1 cellular context compared by ENCODE assay signal in the genomic region with DNA sequence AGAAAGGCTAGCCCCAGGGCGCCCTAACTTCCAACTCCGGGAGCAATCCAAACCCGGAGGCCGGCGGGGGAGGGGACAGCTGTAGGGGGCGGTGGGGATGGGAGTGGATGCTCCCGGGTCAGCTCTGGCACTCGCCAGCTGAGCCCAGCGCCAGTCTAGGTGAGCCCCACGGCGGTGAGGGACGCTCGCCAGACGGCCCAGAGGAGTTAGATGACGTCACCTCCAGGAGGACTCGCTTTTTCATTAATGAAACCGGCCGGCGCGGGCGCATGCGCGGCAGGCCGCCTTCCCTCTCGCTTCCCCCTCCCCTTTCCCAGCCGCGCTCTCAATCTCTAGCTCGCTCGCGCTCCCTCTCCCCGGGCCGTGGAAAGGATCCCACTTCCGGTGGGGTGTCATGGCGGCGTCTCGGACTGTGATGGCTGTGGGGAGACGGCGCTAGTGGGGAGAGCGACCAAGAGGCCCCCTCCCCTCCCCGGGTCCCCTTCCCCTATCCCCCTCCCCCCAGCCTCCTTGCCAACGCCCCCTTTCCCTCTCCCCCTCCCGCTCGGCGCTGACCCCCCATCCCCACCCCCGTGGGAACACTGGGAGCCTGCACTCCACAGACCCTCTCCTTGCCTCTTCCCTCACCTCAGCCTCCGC.
A peak's percentile ranks its signal among the peaks of the same experiment; 100 is the strongest.
TF ChIP-seq lines count a peak whose summit lies in the region.

A gene with protein sequence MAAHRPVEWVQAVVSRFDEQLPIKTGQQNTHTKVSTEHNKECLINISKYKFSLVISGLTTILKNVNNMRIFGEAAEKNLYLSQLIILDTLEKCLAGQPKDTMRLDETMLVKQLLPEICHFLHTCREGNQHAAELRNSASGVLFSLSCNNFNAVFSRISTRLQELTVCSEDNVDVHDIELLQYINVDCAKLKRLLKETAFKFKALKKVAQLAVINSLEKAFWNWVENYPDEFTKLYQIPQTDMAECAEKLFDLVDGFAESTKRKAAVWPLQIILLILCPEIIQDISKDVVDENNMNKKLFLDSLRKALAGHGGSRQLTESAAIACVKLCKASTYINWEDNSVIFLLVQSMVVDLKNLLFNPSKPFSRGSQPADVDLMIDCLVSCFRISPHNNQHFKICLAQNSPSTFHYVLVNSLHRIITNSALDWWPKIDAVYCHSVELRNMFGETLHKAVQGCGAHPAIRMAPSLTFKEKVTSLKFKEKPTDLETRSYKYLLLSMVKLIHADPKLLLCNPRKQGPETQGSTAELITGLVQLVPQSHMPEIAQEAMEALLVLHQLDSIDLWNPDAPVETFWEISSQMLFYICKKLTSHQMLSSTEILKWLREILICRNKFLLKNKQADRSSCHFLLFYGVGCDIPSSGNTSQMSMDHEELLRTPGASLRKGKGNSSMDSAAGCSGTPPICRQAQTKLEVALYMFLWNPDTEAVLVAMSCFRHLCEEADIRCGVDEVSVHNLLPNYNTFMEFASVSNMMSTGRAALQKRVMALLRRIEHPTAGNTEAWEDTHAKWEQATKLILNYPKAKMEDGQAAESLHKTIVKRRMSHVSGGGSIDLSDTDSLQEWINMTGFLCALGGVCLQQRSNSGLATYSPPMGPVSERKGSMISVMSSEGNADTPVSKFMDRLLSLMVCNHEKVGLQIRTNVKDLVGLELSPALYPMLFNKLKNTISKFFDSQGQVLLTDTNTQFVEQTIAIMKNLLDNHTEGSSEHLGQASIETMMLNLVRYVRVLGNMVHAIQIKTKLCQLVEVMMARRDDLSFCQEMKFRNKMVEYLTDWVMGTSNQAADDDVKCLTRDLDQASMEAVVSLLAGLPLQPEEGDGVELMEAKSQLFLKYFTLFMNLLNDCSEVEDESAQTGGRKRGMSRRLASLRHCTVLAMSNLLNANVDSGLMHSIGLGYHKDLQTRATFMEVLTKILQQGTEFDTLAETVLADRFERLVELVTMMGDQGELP (N-terminal part only) (plus strand): TSS at position 378 of the 639 bp plus-strand sequence. CDS start 333 bp downstream, outside the sequence.

TF ChIP-seq in HepG2, 621 proteins besides CTCF, POLR2A, EP300 and RAD21 (continued from another document and continues in another):
- TF ChIP-seq MAZ (IDR thresholded peaks at IDR 0.05; ENCODE audit: borderline replicate concordance, low read depth, low read length) (peak; percentile 61), MAZ (CRISPR knock-in tag; IDR thresholded peaks at IDR 0.05; ENCODE audit: low read depth) (peak; percentile 22; the same call in 1 of the 2 replicates), TBP (CRISPR knock-in tag; IDR thresholded peaks at IDR 0.05) (no peak), MEIS2 (CRISPR knock-in tag; IDR thresholded peaks at IDR 0.05) (peak; percentile 66; the same call in 1 of the 2 replicates), ISL2 (CRISPR knock-in tag; IDR thresholded peaks at IDR 0.05) (0 out of 2 replicates have a peak, but pooled peaks have one; percentile 24), ZNF430 (CRISPR knock-in tag; IDR thresholded peaks at IDR 0.05) (no peak), U2AF1 (optimal IDR thresholded peaks at IDR 0.05; ENCODE audit: low read depth, low read length) (no peak), MAFG (CRISPR knock-in tag; IDR thresholded peaks at IDR 0.05) (no peak), IKZF1 (IDR thresholded peaks at IDR 0.05) (no peak), EHMT2 (IDR thresholded peaks at IDR 0.05; ENCODE audit: borderline replicate concordance, low read depth, low read length) (no peak), YY1 (IDR thresholded peaks at IDR 0.05; ENCODE audit: insufficient read depth, insufficient replicate concordance, low read depth, low read length) (peak; percentile 90), ESRRA (CRISPR knock-in tag; IDR thresholded peaks at IDR 0.05; ENCODE audit: low read depth) (no peak), MTF2 (CRISPR knock-in tag; IDR thresholded peaks at IDR 0.05; ENCODE audit: borderline replicate concordance) (no peak), HNF4A (CRISPR knock-in tag; IDR thresholded peaks at IDR 0.05) (no peak), STAG1 (CRISPR knock-in tag; IDR thresholded peaks at IDR 0.05) (peak; percentile 9; the same call in 1 of the 2 replicates)
- TF ChIP-seq, protein P1, sequence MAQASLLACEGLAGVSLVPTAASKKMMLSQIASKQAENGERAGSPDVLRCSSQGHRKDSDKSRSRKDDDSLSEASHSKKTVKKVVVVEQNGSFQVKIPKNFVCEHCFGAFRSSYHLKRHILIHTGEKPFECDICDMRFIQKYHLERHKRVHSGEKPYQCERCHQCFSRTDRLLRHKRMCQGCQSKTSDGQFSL (CRISPR knock-in tag; IDR thresholded peaks at IDR 0.05) = peak; percentile 15; the same call in 1 of the 2 replicates
- TF ChIP-seq, protein P2, sequence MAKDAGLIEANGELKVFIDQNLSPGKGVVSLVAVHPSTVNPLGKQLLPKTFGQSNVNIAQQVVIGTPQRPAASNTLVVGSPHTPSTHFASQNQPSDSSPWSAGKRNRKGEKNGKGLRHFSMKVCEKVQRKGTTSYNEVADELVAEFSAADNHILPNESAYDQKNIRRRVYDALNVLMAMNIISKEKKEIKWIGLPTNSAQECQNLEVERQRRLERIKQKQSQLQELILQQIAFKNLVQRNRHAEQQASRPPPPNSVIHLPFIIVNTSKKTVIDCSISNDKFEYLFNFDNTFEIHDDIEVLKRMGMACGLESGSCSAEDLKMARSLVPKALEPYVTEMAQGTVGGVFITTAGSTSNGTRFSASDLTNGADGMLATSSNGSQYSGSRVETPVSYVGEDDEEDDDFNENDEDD (CRISPR knock-in tag; IDR thresholded peaks at IDR 0.05; ENCODE audit: borderline replicate concordance) = no peak
- TF ChIP-seq, protein P3, sequence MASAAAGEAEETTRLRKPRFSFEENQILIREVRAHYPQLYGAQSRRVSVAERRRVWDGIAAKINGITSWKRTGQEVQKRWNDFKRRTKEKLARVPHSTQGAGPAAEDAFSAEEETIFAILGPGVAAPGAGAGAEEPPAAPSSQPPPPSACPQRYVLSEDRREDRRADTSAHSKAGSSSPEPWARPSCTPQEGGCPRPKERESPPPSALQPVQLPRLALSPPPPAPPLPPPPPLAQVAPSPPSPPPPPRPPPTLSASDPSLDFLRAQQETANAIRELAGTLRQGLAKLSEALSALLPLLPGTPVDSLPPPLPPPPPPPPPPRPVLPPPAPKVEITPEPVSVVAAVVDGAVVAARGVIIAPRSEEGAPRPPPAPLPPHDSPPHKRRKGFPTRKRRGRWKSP (CRISPR knock-in tag; IDR thresholded peaks at IDR 0.05) = no peak
- TF ChIP-seq, protein P4, sequence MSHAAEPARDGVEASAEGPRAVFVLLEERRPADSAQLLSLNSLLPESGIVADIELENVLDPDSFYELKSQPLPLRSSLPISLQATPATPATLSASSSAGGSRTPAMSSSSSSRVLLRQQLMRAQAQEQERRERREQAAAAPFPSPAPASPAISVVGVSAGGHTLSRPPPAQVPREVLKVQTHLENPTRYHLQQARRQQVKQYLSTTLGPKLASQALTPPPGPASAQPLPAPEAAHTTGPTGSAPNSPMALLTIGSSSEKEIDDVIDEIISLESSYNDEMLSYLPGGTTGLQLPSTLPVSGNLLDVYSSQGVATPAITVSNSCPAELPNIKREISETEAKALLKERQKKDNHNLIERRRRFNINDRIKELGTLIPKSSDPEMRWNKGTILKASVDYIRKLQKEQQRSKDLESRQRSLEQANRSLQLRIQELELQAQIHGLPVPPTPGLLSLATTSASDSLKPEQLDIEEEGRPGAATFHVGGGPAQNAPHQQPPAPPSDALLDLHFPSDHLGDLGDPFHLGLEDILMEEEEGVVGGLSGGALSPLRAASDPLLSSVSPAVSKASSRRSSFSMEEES (CRISPR knock-in tag; IDR thresholded peaks at IDR 0.05) = no peak
- TF ChIP-seq, protein P5, sequence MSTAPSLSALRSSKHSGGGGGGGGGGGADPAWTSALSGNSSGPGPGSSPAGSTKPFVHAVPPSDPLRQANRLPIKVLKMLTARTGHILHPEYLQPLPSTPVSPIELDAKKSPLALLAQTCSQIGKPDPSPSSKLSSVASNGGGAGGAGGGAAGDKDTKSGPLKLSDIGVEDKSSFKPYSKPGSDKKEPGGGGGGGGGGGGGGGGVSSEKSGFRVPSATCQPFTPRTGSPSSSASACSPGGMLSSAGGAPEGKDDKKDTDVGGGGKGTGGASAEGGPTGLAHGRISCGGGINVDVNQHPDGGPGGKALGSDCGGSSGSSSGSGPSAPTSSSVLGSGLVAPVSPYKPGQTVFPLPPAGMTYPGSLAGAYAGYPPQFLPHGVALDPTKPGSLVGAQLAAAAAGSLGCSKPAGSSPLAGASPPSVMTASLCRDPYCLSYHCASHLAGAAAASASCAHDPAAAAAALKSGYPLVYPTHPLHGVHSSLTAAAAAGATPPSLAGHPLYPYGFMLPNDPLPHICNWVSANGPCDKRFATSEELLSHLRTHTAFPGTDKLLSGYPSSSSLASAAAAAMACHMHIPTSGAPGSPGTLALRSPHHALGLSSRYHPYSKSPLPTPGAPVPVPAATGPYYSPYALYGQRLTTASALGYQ (CRISPR knock-in tag; IDR thresholded peaks at IDR 0.05) = no peak
- TF ChIP-seq, protein P6, sequence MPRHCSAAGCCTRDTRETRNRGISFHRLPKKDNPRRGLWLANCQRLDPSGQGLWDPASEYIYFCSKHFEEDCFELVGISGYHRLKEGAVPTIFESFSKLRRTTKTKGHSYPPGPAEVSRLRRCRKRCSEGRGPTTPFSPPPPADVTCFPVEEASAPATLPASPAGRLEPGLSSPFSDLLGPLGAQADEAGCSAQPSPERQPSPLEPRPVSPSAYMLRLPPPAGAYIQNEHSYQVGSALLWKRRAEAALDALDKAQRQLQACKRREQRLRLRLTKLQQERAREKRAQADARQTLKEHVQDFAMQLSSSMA (CRISPR knock-in tag; IDR thresholded peaks at IDR 0.05) = no peak
- TF ChIP-seq, protein P7, sequence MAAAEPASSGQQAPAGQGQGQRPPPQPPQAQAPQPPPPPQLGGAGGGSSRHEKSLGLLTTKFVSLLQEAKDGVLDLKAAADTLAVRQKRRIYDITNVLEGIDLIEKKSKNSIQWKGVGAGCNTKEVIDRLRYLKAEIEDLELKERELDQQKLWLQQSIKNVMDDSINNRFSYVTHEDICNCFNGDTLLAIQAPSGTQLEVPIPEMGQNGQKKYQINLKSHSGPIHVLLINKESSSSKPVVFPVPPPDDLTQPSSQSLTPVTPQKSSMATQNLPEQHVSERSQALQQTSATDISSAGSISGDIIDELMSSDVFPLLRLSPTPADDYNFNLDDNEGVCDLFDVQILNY (CRISPR knock-in tag; conservative IDR thresholded peaks at IDR 0.05) = no peak
- TF ChIP-seq, protein P8, sequence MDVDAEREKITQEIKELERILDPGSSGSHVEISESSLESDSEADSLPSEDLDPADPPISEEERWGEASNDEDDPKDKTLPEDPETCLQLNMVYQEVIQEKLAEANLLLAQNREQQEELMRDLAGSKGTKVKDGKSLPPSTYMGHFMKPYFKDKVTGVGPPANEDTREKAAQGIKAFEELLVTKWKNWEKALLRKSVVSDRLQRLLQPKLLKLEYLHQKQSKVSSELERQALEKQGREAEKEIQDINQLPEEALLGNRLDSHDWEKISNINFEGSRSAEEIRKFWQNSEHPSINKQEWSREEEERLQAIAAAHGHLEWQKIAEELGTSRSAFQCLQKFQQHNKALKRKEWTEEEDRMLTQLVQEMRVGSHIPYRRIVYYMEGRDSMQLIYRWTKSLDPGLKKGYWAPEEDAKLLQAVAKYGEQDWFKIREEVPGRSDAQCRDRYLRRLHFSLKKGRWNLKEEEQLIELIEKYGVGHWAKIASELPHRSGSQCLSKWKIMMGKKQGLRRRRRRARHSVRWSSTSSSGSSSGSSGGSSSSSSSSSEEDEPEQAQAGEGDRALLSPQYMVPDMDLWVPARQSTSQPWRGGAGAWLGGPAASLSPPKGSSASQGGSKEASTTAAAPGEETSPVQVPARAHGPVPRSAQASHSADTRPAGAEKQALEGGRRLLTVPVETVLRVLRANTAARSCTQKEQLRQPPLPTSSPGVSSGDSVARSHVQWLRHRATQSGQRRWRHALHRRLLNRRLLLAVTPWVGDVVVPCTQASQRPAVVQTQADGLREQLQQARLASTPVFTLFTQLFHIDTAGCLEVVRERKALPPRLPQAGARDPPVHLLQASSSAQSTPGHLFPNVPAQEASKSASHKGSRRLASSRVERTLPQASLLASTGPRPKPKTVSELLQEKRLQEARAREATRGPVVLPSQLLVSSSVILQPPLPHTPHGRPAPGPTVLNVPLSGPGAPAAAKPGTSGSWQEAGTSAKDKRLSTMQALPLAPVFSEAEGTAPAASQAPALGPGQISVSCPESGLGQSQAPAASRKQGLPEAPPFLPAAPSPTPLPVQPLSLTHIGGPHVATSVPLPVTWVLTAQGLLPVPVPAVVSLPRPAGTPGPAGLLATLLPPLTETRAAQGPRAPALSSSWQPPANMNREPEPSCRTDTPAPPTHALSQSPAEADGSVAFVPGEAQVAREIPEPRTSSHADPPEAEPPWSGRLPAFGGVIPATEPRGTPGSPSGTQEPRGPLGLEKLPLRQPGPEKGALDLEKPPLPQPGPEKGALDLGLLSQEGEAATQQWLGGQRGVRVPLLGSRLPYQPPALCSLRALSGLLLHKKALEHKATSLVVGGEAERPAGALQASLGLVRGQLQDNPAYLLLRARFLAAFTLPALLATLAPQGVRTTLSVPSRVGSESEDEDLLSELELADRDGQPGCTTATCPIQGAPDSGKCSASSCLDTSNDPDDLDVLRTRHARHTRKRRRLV (CRISPR knock-in tag; IDR thresholded peaks at IDR 0.05) = no peak
